ENCODE assay signal across 10 cellular contexts in genomic region chr17:7368597-7368994, GRCh38. TPM values are rescaled to one million over a fixed set of nuclear protein-coding genes. Genes with fewer than 3 reads are reported as not detected.
"Had no signal": no experiment of that assay in that cellular context is flagged by ENCODE, and none has a peak within 500 bp of the region (broad histone marks: within the 10 kb centered on the region; RNA-seq: fewer than 3 reads in every experiment).

No MANE protein-coding gene starts in this region.

RNA-seq across cellular contexts. Expression of gene TMEM95, which starts 13.6 kb away (rescaled TPM):
- total RNA-seq: activated CD4-positive, alpha-beta memory T cell treated with anti-CD3 and anti-CD28 coated beads, Interleukin-2, amount 10 ng/mL, durations not matched to agents 7 days and 5 days; activated CD8-positive, alpha-beta memory T cell treated with anti-CD3 and anti-CD28 coated beads, Interleukin-2, amount 10 ng/mL, durations not matched to agents 7 days and 5 days; activated CD8-positive, alpha-beta T cell treated with anti-CD3 and anti-CD28 coated beads, Interleukin-2, amount 10 ng/mL, durations not matched to agents 7 days and 5 days; activated naive CD8-positive, alpha-beta T cell treated with anti-CD3 and anti-CD28 coated beads, Interleukin-2, amount 10 ng/mL, durations not matched to agents 7 days and 5 days; activated T-helper 2 cell treated with anti-CD3 and anti-CD28 coated beads, Interferon-gamma antibody, Interleukin-2, Interleukin-4, amounts not matched to agents 10 μg/mL and 5 μg/mL and 100 μg/mL, durations not matched to agents 14 hours and 24 hours and 36 hours; ascending aorta; bronchial epithelial cell; cardiac muscle cell; chondrocyte had no signal
- polyA plus RNA-seq: adipose tissue, cardiac muscle cell had no signal
